In genomic region chr5:135069016-135069770, GRCh38 we compare ENCODE assay signal across 30 cellular contexts. TPM values are rescaled to one million over a fixed set of nuclear protein-coding genes. Genes with fewer than 3 reads are reported as not detected.
DNase-seq lines count a peak whose midpoint lies in the region; ATAC-seq and TF ChIP-seq lines count a peak whose summit lies in the region.
"Had no signal": no experiment of that assay in that cellular context is flagged by ENCODE, and none has a peak within 500 bp of the region (broad histone marks: within the 10 kb centered on the region; RNA-seq: fewer than 3 reads in every experiment).

No MANE protein-coding gene starts in this region.

- H3K4me3 ChIP-seq in right atrium auricular region (no peak overlapping the region), neural progenitor cell (peak overlapping the region; percentile 21), aorta (ENCODE audit: low read length in 2 of 2) (no peak overlapping the region)
- H3K4me3 ChIP-seq: A549, left lung, MG63, SK-N-MC, tibial nerve had no signal

- no peaks in the 10 kb centered on the region for H3K9me3 ChIP-seq in right atrium auricular region
- H3K9me3 ChIP-seq in neural progenitor cell (ENCODE audit: low read depth), result no peaks in the 10 kb centered on the region
- no peaks in the 10 kb centered on the region for H3K9me3 ChIP-seq in aorta (ENCODE audit: control insufficient read depth, low read length)
- H3K9me3 ChIP-seq: A549, left lung, MG63, tibial nerve had no signal

- H3K36me3 ChIP-seq in right atrium auricular region (no peaks in the 10 kb centered on the region), neural progenitor cell (no peaks in the 10 kb centered on the region), aorta (ENCODE audit: control insufficient read depth in 1 of 2, insufficient read depth in 2 of 2, low read length in 1 of 2) (no peaks in the 10 kb centered on the region)
- H3K36me3 ChIP-seq: left lung, MG63, tibial nerve had no signal

- no peak overlapping the region for H3K27ac ChIP-seq in right atrium auricular region
- no peak overlapping the region for H3K27ac ChIP-seq in neural progenitor cell
- H3K27ac ChIP-seq in aorta (ENCODE audit: low read depth in 1 of 2, low read length in 2 of 2), result no peak overlapping the region
- H3K27ac ChIP-seq: A549, epithelial cell of prostate, KMS-11, left lung, SK-N-MC, tibial nerve had no signal

- H3K27me3 ChIP-seq in right atrium auricular region, result no peaks in the 10 kb centered on the region
- peaks cover 98% of the 10 kb centered on the region for H3K27me3 ChIP-seq in neural progenitor cell
- H3K27me3 ChIP-seq in aorta (ENCODE audit: control insufficient read depth in 1 of 2, insufficient read depth in 2 of 2, low read length in 1 of 2), result no peaks in the 10 kb centered on the region
- H3K27me3 ChIP-seq: MG63 had no signal

- TF ChIP-seq CTCF in right atrium auricular region (IDR thresholded peaks at IDR 0.05) (no peak), brain (conservative IDR thresholded peaks at IDR 0.05) (no peak), neural progenitor cell (IDR thresholded peaks at IDR 0.05) (no peak)

- intact Hi-C loops in cardiac septum (cut with DNase I), result no loop called here
- intact Hi-C loops in aorta (cut with DNase I), result no loop called here

- H3K36me3 Mint-ChIP-seq in brain (no peaks in the 10 kb centered on the region), neural progenitor cell (no peaks in the 10 kb centered on the region)
- H3K36me3 Mint-ChIP-seq in activated naive CD8-positive, alpha-beta T cell treated with anti-CD3 and anti-CD28 coated beads, Interleukin-2, amount 50 U/mL, for 24 hours (ENCODE audit: low read depth), result no peaks in the 10 kb centered on the region
- H3K36me3 Mint-ChIP-seq: immature natural killer cell, memory B cell had no signal

- DNase-seq in cardiac septum (ENCODE audit: low spot score) (peak; percentile 63), right atrium auricular region (ENCODE audit: low spot score) (no peak), neural progenitor cell (ENCODE audit: low spot score) (peak; percentile 96), aorta (peak in 1 of 2 donors; percentile 44), amniotic stem cell (lab: John Stamatoyannopoulos, UW) (no peak)
- no peak for DNase-seq in activated naive CD8-positive, alpha-beta T cell treated with anti-CD3 and anti-CD28 coated beads, Interleukin-2, amount 50 U/mL, for 24 hours
- DNase-seq: activated CD4-positive, alpha-beta T cell treated with anti-CD3 and anti-CD28 coated beads, Interleukin-2, amount 50 U/mL, for 4 hours; activated naive CD4-positive, alpha-beta T cell treated with Interleukin-2 at 50 U/mL for 16 hours; AML-193; amygdala; CD4-positive, alpha-beta T cell; effector CD8-positive, alpha-beta T cell; hippocampal formation; immature natural killer cell; MG63; NCI-H2029; NCI-H345; stimulated activated CD4-positive, alpha-beta T cell treated with anti-CD3 and anti-CD28 coated beads, Interleukin-4, amount 100 ng/mL, for 4 hours; T-helper 1 cell had no signal

- H2AFZ ChIP-seq in neural progenitor cell (replicated peaks), result no peak overlapping the region

- H3K79me2 ChIP-seq in neural progenitor cell (ENCODE audit: low read depth), result no peaks in the 10 kb centered on the region

- peaks cover 35% of the 10 kb centered on the region for H4K20me1 ChIP-seq in neural progenitor cell (ENCODE audit: low read depth)

- H3K4me2 ChIP-seq in neural progenitor cell, result peak overlapping the region; percentile 68
- H3K4me2 ChIP-seq: A549, KMS-11 had no signal

- peak overlapping the region in 1 of 5 experiments; percentile 40 for H3K4me3 Mint-ChIP-seq in brain
- peak overlapping the region; percentile 60 for H3K4me3 Mint-ChIP-seq in neural progenitor cell
- no peak overlapping the region for H3K4me3 Mint-ChIP-seq in activated naive CD8-positive, alpha-beta T cell treated with anti-CD3 and anti-CD28 coated beads, Interleukin-2, amount 50 U/mL, for 24 hours
- H3K4me3 Mint-ChIP-seq: activated B cell treated with CpG ODN at 0.5 μM for 24 hours; CD4-positive, alpha-beta T cell; immature natural killer cell; memory B cell had no signal

- H3K4me1 ChIP-seq in right atrium auricular region (no peaks in the 10 kb centered on the region), neural progenitor cell (peaks cover 35% of the 10 kb centered on the region), aorta (ENCODE audit: control insufficient read depth in 1 of 2, insufficient read depth in 2 of 2, low read length in 2 of 2) (no peaks in the 10 kb centered on the region)
- H3K4me1 ChIP-seq: A549, left lung, tibial nerve had no signal

- peaks cover 23% of the 10 kb centered on the region for H3F3A ChIP-seq in neural progenitor cell (ENCODE audit: low read depth)

- H3K27me3 Mint-ChIP-seq in brain (peaks cover 14% of the 10 kb centered on the region), neural progenitor cell (ENCODE audit: insufficient read depth, low read depth) (peaks cover 21% of the 10 kb centered on the region)
- peaks cover 2% of the 10 kb centered on the region for H3K27me3 Mint-ChIP-seq in activated naive CD8-positive, alpha-beta T cell treated with anti-CD3 and anti-CD28 coated beads, Interleukin-2, amount 50 U/mL, for 24 hours

- peak; percentile 6 for ATAC-seq in aorta (ENCODE audit: low FRiP score)
- no peak for ATAC-seq in activated naive CD8-positive, alpha-beta T cell treated with anti-CD3 and anti-CD28 coated beads, Interleukin-2, amount 50 U/mL, for 24 hours
- ATAC-seq in GM18909 (IDR thresholded peaks at IDR 0.05; ENCODE audit: poor library complexity, unreplicated experiment), result no peak
- ATAC-seq: A549, left lung, sciatic nerve had no signal

- 86 to 91% methylated on average over 15 of the region's 15 CpGs for WGBS in aorta, 2 donors

- peaks cover 39% of the 10 kb centered on the region for H3K4me1 Mint-ChIP-seq in brain
- peaks cover 44% of the 10 kb centered on the region for H3K4me1 Mint-ChIP-seq in neural progenitor cell
- no peaks in the 10 kb centered on the region for H3K4me1 Mint-ChIP-seq in activated naive CD8-positive, alpha-beta T cell treated with anti-CD3 and anti-CD28 coated beads, Interleukin-2, amount 50 U/mL, for 24 hours
- H3K4me1 Mint-ChIP-seq: activated B cell treated with CpG ODN at 0.5 μM for 24 hours, immature natural killer cell, memory B cell had no signal

- H3K9ac ChIP-seq in neural progenitor cell, result no peak overlapping the region
- H3K9ac ChIP-seq: KMS-11 had no signal

- H3K27ac Mint-ChIP-seq in brain (peak overlapping the region in 3 of 5 experiments; percentile 58 to 92 (median 91)), neural progenitor cell (peak overlapping the region; percentile 91)
- no peak overlapping the region for H3K27ac Mint-ChIP-seq in activated naive CD8-positive, alpha-beta T cell treated with anti-CD3 and anti-CD28 coated beads, Interleukin-2, amount 50 U/mL, for 24 hours
- H3K27ac Mint-ChIP-seq: activated B cell treated with CpG ODN at 0.5 μM for 24 hours; CD4-positive, alpha-beta T cell; immature natural killer cell; memory B cell had no signal

- peaks cover 0 to 2% (median 0%) of the 10 kb centered on the region in 5 experiments for H3K9me3 Mint-ChIP-seq in brain
- no peaks in the 10 kb centered on the region for H3K9me3 Mint-ChIP-seq in neural progenitor cell
- no peaks in the 10 kb centered on the region for H3K9me3 Mint-ChIP-seq in activated naive CD8-positive, alpha-beta T cell treated with anti-CD3 and anti-CD28 coated beads, Interleukin-2, amount 50 U/mL, for 24 hours
- H3K9me3 Mint-ChIP-seq: activated B cell treated with CpG ODN at 0.5 μM for 24 hours; CD4-positive, alpha-beta T cell; memory B cell had no signal

RNA-seq across cellular contexts. Expression of gene PITX1, which starts 35.2 kb away (rescaled TPM):
- 0.83 TPM for total RNA-seq in cardiac septum
- not detected for total RNA-seq in right atrium auricular region
- polyA plus RNA-seq in brain (ENCODE audit: insufficient read depth, low read depth, low replicate concordance), result 5.9 TPM
- total RNA-seq in neural progenitor cell (ENCODE audit: low replicate concordance), result not detected in 2 replicates
- total RNA-seq in aorta, result under 1 TPM in 1 of 2 donors, not detected in 1; 0.39 TPM
- 1 to 10 TPM in 1 of 2 donors, under 1 TPM in 1; 0.49 to 2.3 TPM for polyA plus RNA-seq in aorta
- total RNA-seq: activated B cell treated with CpG ODN at 0.5 μM for 24 hours; CD4-positive, alpha-beta T cell had no signal
- polyA plus RNA-seq: immature natural killer cell had no signal

Comparison
In these comparisons a context has a peak if more than half of its experiments do, and no peak if none do; other contexts are left out.
1. DNase-seq: peak in cardiac septum (single experiment) and neural progenitor cell (single experiment); none in right atrium auricular region (single experiment), activated naive CD8-positive, alpha-beta T cell treated with anti-CD3 and anti-CD28 coated beads, Interleukin-2, amount 50 U/mL, for 24 hours (single experiment) and amniotic stem cell (single experiment).